Comparison of ENCODE assay signal across 27 cellular contexts in genomic region chr6:34538581-34538980, GRCh38. TPM values are rescaled to one million over a fixed set of nuclear protein-coding genes. Genes with fewer than 3 reads are reported as not detected.
"Had no signal": no experiment of that assay in that cellular context is flagged by ENCODE, and none has a peak within 500 bp of the region (broad histone marks: within the 10 kb centered on the region; RNA-seq: fewer than 3 reads in every experiment).

No MANE protein-coding gene starts in this region.

- H3K9me3 ChIP-seq: ascending aorta, MG63, SJCRH30 had no signal

- H3K27me3 Mint-ChIP-seq: activated CD4-positive, alpha-beta T cell treated with anti-CD3 and anti-CD28 coated beads for 36 hours; activated CD4-positive, alpha-beta T cell treated with anti-CD3 and anti-CD28 coated beads, Interleukin-2, amount 10 ng/mL, durations not matched to agents 7 days and 5 days; activated naive CD4-positive, alpha-beta T cell treated with anti-CD3 and anti-CD28 coated beads, Interleukin-2, amount 50 U/mL, for 24 hours; activated naive CD8-positive, alpha-beta T cell treated with anti-CD3 and anti-CD28 coated beads, Interleukin-2, amount 10 ng/mL, durations not matched to agents 7 days and 5 days; activated T-cell treated with anti-CD3 and anti-CD28 coated beads, Interleukin-2, amount 50 U/mL, for 24 hours had no signal

- H3K27ac ChIP-seq: ascending aorta, SJCRH30, SK-N-MC had no signal

- DNase-seq: activated CD4-positive, alpha-beta T cell treated with anti-CD3 and anti-CD28 coated beads for 36 hours; activated CD4-positive, alpha-beta T cell treated with anti-CD3 and anti-CD28 coated beads, Interleukin-2, amount 10 ng/mL, durations not matched to agents 7 days and 5 days; activated CD4-positive, alpha-beta T cell treated with anti-CD3 and anti-CD28 coated beads, Interleukin-2, amount 50 U/mL, for 48 hours; activated CD8-positive, alpha-beta T cell treated with anti-CD3 and anti-CD28 coated beads, Interleukin-2, amount 10 ng/mL, durations not matched to agents 7 days and 5 days; activated gamma-delta T cell; activated naive CD4-positive, alpha-beta T cell treated with Interleukin-2 at 50 U/mL for 16 hours; activated naive CD8-positive, alpha-beta T cell treated with anti-CD3 and anti-CD28 coated beads, Interleukin-2, amount 10 ng/mL, durations not matched to agents 7 days and 5 days; activated T-cell treated with anti-CD3 and anti-CD28 coated beads, Interleukin-2, amount 50 U/mL, for 24 hours; amygdala; Karpas-422; KBM-7; MG63; MV-4-11; NCI-H1092; NCI-H146; NCI-H187; NCI-H774; SHP77; SJCRH30 had no signal

- H3K36me3 ChIP-seq: ascending aorta, MG63, SJCRH30 had no signal

- H3K4me3 ChIP-seq: ascending aorta, MG63, SJCRH30, SK-N-MC had no signal

- H3K27me3 ChIP-seq: ascending aorta, MG63, SJCRH30 had no signal

- H3K27ac Mint-ChIP-seq: activated CD4-positive, alpha-beta T cell treated with anti-CD3 and anti-CD28 coated beads for 36 hours; activated CD4-positive, alpha-beta T cell treated with anti-CD3 and anti-CD28 coated beads, Interleukin-2, amount 10 ng/mL, durations not matched to agents 7 days and 5 days; activated CD8-positive, alpha-beta T cell treated with anti-CD3 and anti-CD28 coated beads, Interleukin-2, amount 10 ng/mL, durations not matched to agents 7 days and 5 days; activated naive CD4-positive, alpha-beta T cell treated with anti-CD3 and anti-CD28 coated beads, Interleukin-2, amount 50 U/mL, for 24 hours; activated naive CD8-positive, alpha-beta T cell treated with anti-CD3 and anti-CD28 coated beads, Interleukin-2, amount 10 ng/mL, durations not matched to agents 7 days and 5 days; activated T-cell treated with anti-CD3 and anti-CD28 coated beads, Interleukin-2, amount 50 U/mL, for 24 hours; activated T-helper 2 cell treated with anti-CD3 and anti-CD28 coated beads, Interferon-gamma antibody, Interleukin-2, Interleukin-4, amounts not matched to agents 10 μg/mL and 5 μg/mL and 100 μg/mL, durations not matched to agents 14 hours and 24 hours and 36 hours; WTC11 had no signal

- H3K4me3 Mint-ChIP-seq: activated CD4-positive, alpha-beta T cell treated with anti-CD3 and anti-CD28 coated beads for 36 hours; activated CD4-positive, alpha-beta T cell treated with anti-CD3 and anti-CD28 coated beads, Interleukin-2, amount 10 ng/mL, durations not matched to agents 7 days and 5 days; activated CD8-positive, alpha-beta T cell treated with anti-CD3 and anti-CD28 coated beads, Interleukin-2, amount 10 ng/mL, durations not matched to agents 7 days and 5 days; activated naive CD4-positive, alpha-beta T cell treated with anti-CD3 and anti-CD28 coated beads, Interleukin-2, amount 50 U/mL, for 24 hours; activated naive CD8-positive, alpha-beta T cell treated with anti-CD3 and anti-CD28 coated beads, Interleukin-2, amount 10 ng/mL, durations not matched to agents 7 days and 5 days; activated T-cell treated with anti-CD3 and anti-CD28 coated beads, Interleukin-2, amount 50 U/mL, for 24 hours; WTC11 had no signal

- H3K36me3 Mint-ChIP-seq: activated naive CD4-positive, alpha-beta T cell treated with anti-CD3 and anti-CD28 coated beads, Interleukin-2, amount 50 U/mL, for 24 hours; activated naive CD8-positive, alpha-beta T cell treated with anti-CD3 and anti-CD28 coated beads, Interleukin-2, amount 10 ng/mL, durations not matched to agents 7 days and 5 days; WTC11 had no signal

- H3K4me1 Mint-ChIP-seq: activated CD4-positive, alpha-beta T cell treated with anti-CD3 and anti-CD28 coated beads for 36 hours; activated CD4-positive, alpha-beta T cell treated with anti-CD3 and anti-CD28 coated beads, Interleukin-2, amount 10 ng/mL, durations not matched to agents 7 days and 5 days; activated naive CD4-positive, alpha-beta T cell treated with anti-CD3 and anti-CD28 coated beads, Interleukin-2, amount 50 U/mL, for 24 hours; activated naive CD8-positive, alpha-beta T cell treated with anti-CD3 and anti-CD28 coated beads, Interleukin-2, amount 10 ng/mL, durations not matched to agents 7 days and 5 days; WTC11 had no signal

- H3K4me1 ChIP-seq: ascending aorta, SJCRH30 had no signal

- H3K9me3 Mint-ChIP-seq: activated CD4-positive, alpha-beta T cell treated with anti-CD3 and anti-CD28 coated beads, Interleukin-2, amount 10 ng/mL, durations not matched to agents 7 days and 5 days; activated naive CD4-positive, alpha-beta T cell treated with anti-CD3 and anti-CD28 coated beads, Interleukin-2, amount 50 U/mL, for 24 hours; activated naive CD8-positive, alpha-beta T cell treated with anti-CD3 and anti-CD28 coated beads, Interleukin-2, amount 10 ng/mL, durations not matched to agents 7 days and 5 days; activated T-cell treated with anti-CD3 and anti-CD28 coated beads, Interleukin-2, amount 50 U/mL, for 24 hours; activated T-helper 2 cell treated with anti-CD3 and anti-CD28 coated beads, Interferon-gamma antibody, Interleukin-2, Interleukin-4, amounts not matched to agents 10 μg/mL and 5 μg/mL and 100 μg/mL, durations not matched to agents 14 hours and 24 hours and 36 hours; WTC11 had no signal

RNA-seq across cellular contexts. Expression of gene SPDEF, which starts 17.5 kb away (rescaled TPM):
- total RNA-seq: activated CD4-positive, alpha-beta T cell treated with anti-CD3 and anti-CD28 coated beads, Interleukin-2, amount 10 ng/mL, durations not matched to agents 7 days and 5 days; activated naive CD8-positive, alpha-beta T cell treated with anti-CD3 and anti-CD28 coated beads, Interleukin-2, amount 10 ng/mL, durations not matched to agents 7 days and 5 days; ascending aorta; NCI-H460; SJCRH30; T-helper 1 cell treated with Interleukin-12 subunit alpha and Interleukin-12 subunit beta and Interleukin-4 antibody, amounts not matched to agents 30 ng/mL and 1 ng/mL, for 36 hours; T-helper 2 cell treated with Interferon-gamma antibody and Interleukin-4, amounts not matched to agents 100 ng/mL and 5 ng/mL, for 36 hours had no signal
